ENCODE assay signal across 1 cellular context in genomic region chr5:179422840-179423523, GRCh38.
TF ChIP-seq lines count a peak whose summit lies in the region.

No MANE protein-coding gene starts in this region.

TF ChIP-seq in SK-N-SH treated with all-trans-retinoic acid at 6 μM for 48 hours, 23 proteins besides CTCF, POLR2A, EP300 and RAD21 (continued from another document):
- TF ChIP-seq TSHZ2 (CRISPR knock-in tag; IDR thresholded peaks at IDR 0.05) (no peak), PPARA (CRISPR knock-in tag; IDR thresholded peaks at IDR 0.05; ENCODE audit: borderline replicate concordance) (no peak), GLIS3 (CRISPR knock-in tag; IDR thresholded peaks at IDR 0.05) (no peak), ZNF565 (CRISPR knock-in tag; conservative IDR thresholded peaks at IDR 0.05; ENCODE audit: low read depth) (no peak), ARNTL (CRISPR knock-in tag; IDR thresholded peaks at IDR 0.05; ENCODE audit: borderline replicate concordance, low read depth) (no peak), TCF4 (CRISPR knock-in tag; IDR thresholded peaks at IDR 0.05; ENCODE audit: borderline replicate concordance) (no peak)
